In genomic region chr7:136000288-136000913, GRCh38 we compare ENCODE assay signal across 24 cellular contexts. TPM values are rescaled to one million over a fixed set of nuclear protein-coding genes. Genes with fewer than 3 reads are reported as not detected.
DNase-seq lines count a peak whose midpoint lies in the region; ATAC-seq, FAIRE-seq and TF ChIP-seq lines count a peak whose summit lies in the region.
"Had no signal": no experiment of that assay in that cellular context is flagged by ENCODE, and none has a peak within 500 bp of the region (broad histone marks: within the 10 kb centered on the region; RNA-seq: fewer than 3 reads in every experiment).

No MANE protein-coding gene starts in this region.

- H3K4me1 Mint-ChIP-seq in activated naive CD4-positive, alpha-beta T cell treated with anti-CD3 and anti-CD28 coated beads, Interleukin-2, amount 50 U/mL, for 24 hours = no peaks in the 10 kb centered on the region
- H3K4me1 Mint-ChIP-seq: IgD-negative memory B cell had no signal

- no peaks in the 10 kb centered on the region for H3K9me1 ChIP-seq in IMR-90 (ENCODE audit: insufficient read depth, low read length)

- H2AK5ac ChIP-seq in IMR-90 (ENCODE audit: low read depth, low read length) (no peak overlapping the region), trophoblast cell (ENCODE audit: low read length) (no peak overlapping the region)

- no peaks in the 10 kb centered on the region for H3K27me3 ChIP-seq in IMR-90 (ENCODE audit: control insufficient read depth, insufficient read depth, low read length)
- H3K27me3 ChIP-seq in bronchial epithelial cell (ENCODE audit: control insufficient read depth, insufficient read depth, low read length) = no peaks in the 10 kb centered on the region
- H3K27me3 ChIP-seq in trophoblast cell (ENCODE audit: insufficient read depth, low read length) = no peaks in the 10 kb centered on the region
- H3K27me3 ChIP-seq in pancreas = no peaks in the 10 kb centered on the region

- H3K36me3 ChIP-seq in IMR-90 (ENCODE audit: control insufficient read depth, insufficient read depth, low read length) = no peaks in the 10 kb centered on the region
- H3K36me3 ChIP-seq in bronchial epithelial cell (ENCODE audit: control insufficient read depth, insufficient read depth, low read length) = no peaks in the 10 kb centered on the region
- H3K36me3 ChIP-seq in trophoblast cell (ENCODE audit: control insufficient read depth in 1 of 2, insufficient read depth in 2 of 2, low read length in 2 of 2) = no peaks in the 10 kb centered on the region
- H3K36me3 ChIP-seq in pancreas = no peaks in the 10 kb centered on the region
- H3K36me3 ChIP-seq: HAP-1 had no signal

- no peak overlapping the region for H3K23ac ChIP-seq in IMR-90 (ENCODE audit: low read depth, low read length)
- no peak overlapping the region for H3K23ac ChIP-seq in trophoblast cell (ENCODE audit: low read length)

- BruUV-seq in IMR-90 (replicated peaks; lab: Mats Ljungman, UMichigan) = no TSS peak

- no peaks in the 10 kb centered on the region for H3K79me2 ChIP-seq in trophoblast cell (ENCODE audit: control insufficient read depth, insufficient read depth, low read length, poor library complexity)

- H3K9ac ChIP-seq in IMR-90 (ENCODE audit: low read depth, low read length) = no peak overlapping the region
- H3K9ac ChIP-seq in trophoblast cell (ENCODE audit: low read length) = no peak overlapping the region

- no peak overlapping the region for H3K56ac ChIP-seq in IMR-90 (ENCODE audit: extremely low read depth, insufficient read depth, low read length)

- no peak overlapping the region for H4K12ac ChIP-seq in trophoblast cell (ENCODE audit: low read depth, low read length)

- POLR2A ChIA-PET in IMR-90 (lab: Charles Lee; ENCODE audit: unreplicated experiment) = no interaction called here

- in situ Hi-C loops in IMR-90 (cut with MboI; ENCODE audit: low sequenced_read_pairs) = loop anchor here (25.0 kb wide), 1 partner anchor 738 kb away; no protein-coding TSS in a partner anchor

- WGBS in IMR-90 (ENCODE audit: extremely low coverage in 2 of 2, insufficient read length in 1 of 2), 2 experiments = no CpG with 5 or more reads among the region's 3 CpGs
- no CpG with 5 or more reads among the region's 3 CpGs for WGBS in trophoblast cell (ENCODE audit: extremely low coverage, insufficient coverage, insufficient read length)
- 41 to 56% methylated on average over 3 of the region's 3 CpGs for WGBS in pancreas, 2 donors

- H3K4me2 ChIP-seq in IMR-90 (ENCODE audit: low read depth, low read length) = no peak overlapping the region
- H3K4me2 ChIP-seq in trophoblast cell (ENCODE audit: low read length) = no peak overlapping the region
- H3K4me2 ChIP-seq: PC-9 had no signal

- dilution Hi-C loops in IMR-90 (cut with HindIII; ENCODE audit: low sequenced_read_pairs, unreplicated experiment) = no loop called here

- H2BK15ac ChIP-seq in IMR-90 (ENCODE audit: low read depth, low read length) = no peak overlapping the region

- H3K79me1 ChIP-seq in IMR-90 (ENCODE audit: low read depth in 1 of 2, low read length in 2 of 2) (no peaks in the 10 kb centered on the region), trophoblast cell (ENCODE audit: low read length) (peaks cover 3% of the 10 kb centered on the region)

- H3K4ac ChIP-seq in IMR-90 (ENCODE audit: low read depth, low read length) = no peak overlapping the region
- no peak overlapping the region for H3K4ac ChIP-seq in trophoblast cell (ENCODE audit: low read depth, low read length)

- no peak for TF ChIP-seq CTCF in IMR-90 (conservative IDR thresholded peaks at IDR 0.05; ENCODE audit: low read depth, low read length)
- TF ChIP-seq CTCF in bronchial epithelial cell (IDR thresholded peaks at IDR 0.05; ENCODE audit: insufficient read depth, low read length, severe bottlenecking) = no peak
- TF ChIP-seq CTCF in pancreas (IDR thresholded peaks at IDR 0.05) = no peak

- H4K5ac ChIP-seq in IMR-90 (ENCODE audit: low read depth, low read length) = no peak overlapping the region

- H4K91ac ChIP-seq in IMR-90 (ENCODE audit: insufficient read depth, low read depth, low read length) (no peak overlapping the region), trophoblast cell (ENCODE audit: low read depth, low read length) (no peak overlapping the region)

- H4K8ac ChIP-seq in IMR-90 (ENCODE audit: low read depth in 2 of 2, low read length in 2 of 2) (no peak overlapping the region), trophoblast cell (ENCODE audit: low read depth, low read length) (no peak overlapping the region)

- H3K9me3 ChIP-seq in IMR-90 (ENCODE audit: control insufficient read depth, insufficient read depth, low read length) (peaks cover 3% of the 10 kb centered on the region; the same call in 1 of the 2 replicates), trophoblast cell (ENCODE audit: insufficient read depth, low read depth, low read length) (peaks cover 1% of the 10 kb centered on the region), pancreas (no peaks in the 10 kb centered on the region)
- H3K9me3 ChIP-seq: HAP-1 had no signal

- no peak for DNase-seq in activated naive CD4-positive, alpha-beta T cell (lab: John Stamatoyannopoulos, UW)
- DNase-seq in IMR-90 = peak; percentile 33
- peak; percentile 31 for DNase-seq in bronchial epithelial cell (ENCODE audit: low read depth)
- peak; percentile 20 to 45 for DNase-seq in trophoblast cell
- no peak for DNase-seq in kidney tubule cell (ENCODE audit: low spot score)
- DNase-seq in pancreas = no peak
- no peak for DNase-seq in AG08396 (ENCODE audit: low spot score)
- DNase-seq: CD4-positive, alpha-beta T cell; COR-L47; DMS 273 treated with DMSO at 0.1 percent for 48 hours; Karpas-422; MV-4-11; NCI-H1105 treated with DMSO at 0.1 percent for 48 hours; NCI-H2029 treated with DMSO at 0.1 percent for 48 hours; PC-9; RPMI8226; SHP77 treated with DMSO at 0.1 percent for 48 hours had no signal

- H3K9me3 Mint-ChIP-seq in activated naive CD4-positive, alpha-beta T cell treated with anti-CD3 and anti-CD28 coated beads, Interleukin-2, amount 50 U/mL, for 24 hours = no peaks in the 10 kb centered on the region
- H3K9me3 Mint-ChIP-seq: CD4-positive, alpha-beta T cell had no signal

- H2BK20ac ChIP-seq in IMR-90 (ENCODE audit: low read depth, low read length) = no peak overlapping the region

- H3K36me3 Mint-ChIP-seq in activated naive CD4-positive, alpha-beta T cell treated with anti-CD3 and anti-CD28 coated beads, Interleukin-2, amount 50 U/mL, for 24 hours = no peaks in the 10 kb centered on the region

- H3K27ac ChIP-seq in IMR-90 (ENCODE audit: insufficient read depth, low read length) = no peak overlapping the region
- H3K27ac ChIP-seq in trophoblast cell (ENCODE audit: low read depth, low read length) = no peak overlapping the region
- no peak overlapping the region for H3K27ac ChIP-seq in pancreas
- H3K27ac ChIP-seq: PC-9 had no signal

- H2AK9ac ChIP-seq in IMR-90 (replicated peaks; ENCODE audit: low read depth, low read length, poor library complexity) = no peak overlapping the region

- FAIRE-seq in bronchial epithelial cell (lab: Jason Lieb, UNC) = no peak
- FAIRE-seq in pancreas (lab: Jason Lieb, UNC) = no peak
- FAIRE-seq: A204.1, GM12892, HTR-8/SVneo had no signal

- H2BK120ac ChIP-seq in IMR-90 (ENCODE audit: low read depth, low read length) (no peak overlapping the region), trophoblast cell (ENCODE audit: insufficient read depth, low read length, poor library complexity) (no peak overlapping the region)

- H3K14ac ChIP-seq in IMR-90 (replicated peaks; ENCODE audit: low read depth, low read length) (no peak overlapping the region), trophoblast cell (ENCODE audit: low read length) (no peak overlapping the region)

- CTCF ChIA-PET in IMR-90 (lab: Yijun Ruan, JAX) = interaction anchor here (0.7 to 1.3 kb wide), 2 partner anchors 9 to 200 kb away, joined by 3 to 4 read pairs; no protein-coding TSS in a partner anchor

- no peak overlapping the region for H3K18ac ChIP-seq in IMR-90 (ENCODE audit: low read depth, low read length)
- H3K18ac ChIP-seq in trophoblast cell (ENCODE audit: low read length) = no peak overlapping the region

- H2BK12ac ChIP-seq in trophoblast cell (ENCODE audit: low read length) = no peak overlapping the region

- peak; percentile 48; the same call in 1 of the 2 replicates for ATAC-seq in IMR-90 (ENCODE audit: low read depth)
- no peak for ATAC-seq in pancreas
- ATAC-seq: SK-N-SH treated with all-trans-retinoic acid at 6 μM for 48 hours had no signal

- H3K4me1 ChIP-seq in IMR-90 (ENCODE audit: control insufficient read depth, insufficient read depth, low read length) = no peaks in the 10 kb centered on the region
- H3K4me1 ChIP-seq in trophoblast cell (ENCODE audit: control insufficient read depth in 1 of 2, insufficient read depth in 2 of 2, low read length in 2 of 2) = no peaks in the 10 kb centered on the region
- no peaks in the 10 kb centered on the region for H3K4me1 ChIP-seq in pancreas
- H3K4me1 ChIP-seq: HAP-1 had no signal

- H3K27me3 Mint-ChIP-seq in activated naive CD4-positive, alpha-beta T cell treated with anti-CD3 and anti-CD28 coated beads, Interleukin-2, amount 50 U/mL, for 24 hours = no peaks in the 10 kb centered on the region
- H3K27me3 Mint-ChIP-seq: CD4-positive, alpha-beta T cell; IgD-negative memory B cell had no signal

- peak overlapping the region; percentile 5 for H3K27ac Mint-ChIP-seq in activated naive CD4-positive, alpha-beta T cell treated with anti-CD3 and anti-CD28 coated beads, Interleukin-2, amount 50 U/mL, for 24 hours
- H3K27ac Mint-ChIP-seq: CD4-positive, alpha-beta T cell; IgD-negative memory B cell had no signal

- no peak for TF ChIP-seq POLR2A in IMR-90 (IDR thresholded peaks at IDR 0.05; ENCODE audit: low read depth, low read length)

- H3K4me3 Mint-ChIP-seq in activated naive CD4-positive, alpha-beta T cell treated with anti-CD3 and anti-CD28 coated beads, Interleukin-2, amount 50 U/mL, for 24 hours = no peak overlapping the region
- H3K4me3 Mint-ChIP-seq: CD4-positive, alpha-beta T cell; IgD-negative memory B cell had no signal

- intact Hi-C loops in IMR-90 (cut with micrococcal nuclease) (no loop called here), pancreas (cut with DNase I) (loop anchor here in 2 of 3 donors (5.0 to 10.0 kb wide), 2 partner anchors 193 to 206 kb away; no protein-coding TSS in a partner anchor)

- no peaks in the 10 kb centered on the region for H4K20me1 ChIP-seq in IMR-90 (ENCODE audit: insufficient read depth, low read length)

- no peak overlapping the region for H2AFZ ChIP-seq in IMR-90 (replicated peaks; ENCODE audit: low read length, poor library complexity)
- H2AFZ ChIP-seq in trophoblast cell (ENCODE audit: insufficient read depth, low read length, poor library complexity) = no peak overlapping the region
- H2AFZ ChIP-seq: PC-9 had no signal

- TF ChIP-seq RAD21 in IMR-90 (IDR thresholded peaks at IDR 0.05; ENCODE audit: low read length) = no peak

- H2BK5ac ChIP-seq in IMR-90 (ENCODE audit: low read depth, low read length, poor library complexity, severe bottlenecking) (no peak overlapping the region), trophoblast cell (ENCODE audit: low read depth, low read length, poor library complexity) (no peak overlapping the region)

- H3K4me3 ChIP-seq in IMR-90 (ENCODE audit: insufficient read depth, low read depth, low read length) (no peak overlapping the region), bronchial epithelial cell (ENCODE audit: low read depth, low read length) (no peak overlapping the region), trophoblast cell (ENCODE audit: low read depth, low read length) (no peak overlapping the region), pancreas (no peak overlapping the region)
- H3K4me3 ChIP-seq: HAP-1, PC-9 had no signal

RNA-seq across cellular contexts. Expression of gene MTPN, which starts 23.2 kb away (rescaled TPM):
- 58.8 and 107 TPM in 2 replicates for total RNA-seq in IMR-90 (2012; rRNA removed)
- polyA plus RNA-seq in IMR-90 (2012; rRNA removed) = 89.6 and 94.4 TPM in 2 replicates
- polyA plus RNA-seq in IMR-90 (2012; cell fraction: cytosol; rRNA removed) = 13.3 and 19.2 TPM in 2 replicates
- 2.9 and 20.3 TPM in 2 replicates for polyA plus RNA-seq in IMR-90 (2012; cell fraction: nucleus; rRNA removed; ENCODE audit: low replicate concordance)
- 90.6 and 118 TPM in 2 replicates for total RNA-seq in bronchial epithelial cell
- 164 and 166 TPM in 2 replicates for polyA plus RNA-seq in trophoblast cell (2013)
- total RNA-seq in pancreas = 10 to 100 TPM; 12.8 to 45.1 (median 24.4) TPM
- 10 to 100 TPM; 10.8 to 21.0 TPM for polyA plus RNA-seq in pancreas

Comparison
In these comparisons a context has a peak if more than half of its experiments do, and no peak if none do; other contexts are left out.
1. DNase-seq: peak in IMR-90 (single experiment), bronchial epithelial cell (single experiment) and trophoblast cell (2 of 2); none in activated naive CD4-positive, alpha-beta T cell (0 of 4), kidney tubule cell (single experiment), pancreas (0 of 6) and AG08396 (single experiment).